In genomic region chr16:68740628-68741346, GRCh38 we compare ENCODE assay signal across 17 cellular contexts. TPM values are rescaled to one million over a fixed set of nuclear protein-coding genes. Genes with fewer than 3 reads are reported as not detected.
DNase-seq lines count a peak whose midpoint lies in the region; ATAC-seq, FAIRE-seq and TF ChIP-seq lines count a peak whose summit lies in the region.
"Had no signal": no experiment of that assay in that cellular context is flagged by ENCODE, and none has a peak within 500 bp of the region (broad histone marks: within the 10 kb centered on the region; RNA-seq: fewer than 3 reads in every experiment).

No MANE protein-coding gene starts in this region.

- H3K4me1 Mint-ChIP-seq in naive thymus-derived CD4-positive, alpha-beta T cell, result peaks cover 0 to 12% (median 10%) of the 10 kb centered on the region in 7 donors

- no peak overlapping the region for H3K4me3 Mint-ChIP-seq in naive thymus-derived CD4-positive, alpha-beta T cell
- H3K4me3 Mint-ChIP-seq: neural progenitor cell had no signal

- H3K27me3 ChIP-seq in K562 (ENCODE audit: control insufficient read depth in 2 of 2, insufficient read depth in 2 of 2, low read length in 2 of 2) (no peaks in the 10 kb centered on the region), lower lobe of right lung (ENCODE audit: low read depth) (peaks cover 29% of the 10 kb centered on the region), upper lobe of right lung (peaks cover 23% of the 10 kb centered on the region)
- H3K27me3 ChIP-seq in naive thymus-derived CD4-positive, alpha-beta T cell (ENCODE audit: control insufficient read depth in 2 of 2, insufficient read depth in 2 of 2, low read length in 2 of 2), result peaks cover 0 to 5% of the 10 kb centered on the region in 2 donors

- no peak overlapping the region for H3K4me2 ChIP-seq in K562 (ENCODE audit: insufficient read depth, low read length)
- H3K4me2 ChIP-seq: neural progenitor cell had no signal

- H3K27me3 Mint-ChIP-seq in naive thymus-derived CD4-positive, alpha-beta T cell, result peaks cover 19 to 48% (median 34%) of the 10 kb centered on the region in 5 donors

- no peaks in the 10 kb centered on the region for H3K36me3 ChIP-seq in K562 (ENCODE audit: control insufficient read depth, insufficient read depth, low read length)
- H3K36me3 ChIP-seq in lower lobe of right lung, result no peaks in the 10 kb centered on the region
- no peaks in the 10 kb centered on the region for H3K36me3 ChIP-seq in upper lobe of right lung
- H3K36me3 ChIP-seq in naive thymus-derived CD4-positive, alpha-beta T cell (ENCODE audit: control insufficient read depth in 2 of 3, insufficient read depth in 3 of 3, low read length in 3 of 3), result no peaks in the 10 kb centered on the region
- H3K36me3 ChIP-seq: neural progenitor cell had no signal

- H3K27ac ChIP-seq in K562 (ENCODE audit: extremely low read depth, low read depth, low read length) (peak overlapping the region; percentile 47; the same call in 2 of the 3 replicates), lower lobe of right lung (peak overlapping the region; percentile 0), upper lobe of right lung (peak overlapping the region; percentile 30)
- H3K27ac ChIP-seq in naive thymus-derived CD4-positive, alpha-beta T cell (ENCODE audit: low read depth, low read length), result no peak overlapping the region
- H3K27ac ChIP-seq: neural progenitor cell had no signal

- intact Hi-C loops in K562 (cut with micrococcal nuclease), result no loop called here
- intact Hi-C loops in lower lobe of right lung (cut with DNase I), result no loop called here
- intact Hi-C loops in upper lobe of right lung (cut with DNase I), result no loop called here
- intact Hi-C loops in naive thymus-derived CD4-positive, alpha-beta T cell (cut with micrococcal nuclease), result no loop called here

- no peaks in the 10 kb centered on the region for H3K79me2 ChIP-seq in K562 (ENCODE audit: control insufficient read depth, insufficient read depth, low read length)

- TF ChIP-seq CTCF in K562 (IDR thresholded peaks at IDR 0.05 in 2 of 3, conservative IDR thresholded peaks at IDR 0.05 in 1 of 3; ENCODE audit: insufficient read depth in 2 of 3, low read depth in 1 of 3, low read length in 3 of 3) (no peak), lower lobe of right lung (IDR thresholded peaks at IDR 0.05) (no peak), upper lobe of right lung (IDR thresholded peaks at IDR 0.05) (no peak)

- no peaks in the 10 kb centered on the region for H4K20me1 ChIP-seq in K562 (replicated peaks; ENCODE audit: control insufficient read depth, insufficient read depth, low read length)

- no peak overlapping the region for H3K4me3 ChIP-seq in K562
- H3K4me3 ChIP-seq in lower lobe of right lung, result no peak overlapping the region
- H3K4me3 ChIP-seq in upper lobe of right lung, result no peak overlapping the region
- H3K4me3 ChIP-seq in naive thymus-derived CD4-positive, alpha-beta T cell (ENCODE audit: low read length), result no peak overlapping the region
- H3K4me3 ChIP-seq: neural progenitor cell, skin epidermis had no signal

- 67% methylated on average over 9 of the region's 9 CpGs for WGBS in K562 (ENCODE audit: insufficient coverage, low coverage, missing lambda C conversion rate)

- POLR2A ChIA-PET in K562 (lab: Yijun Ruan, JAX), result interaction anchor here (0.6 to 1.2 kb wide), 2 partner anchors 16 to 930 kb away, joined by 3 to 7 read pairs; no protein-coding TSS in a partner anchor
- POLR2A ChIA-PET in naive thymus-derived CD4-positive, alpha-beta T cell (lab: Charles Lee), result no interaction called here

- H3K9me1 ChIP-seq in K562 (ENCODE audit: control insufficient read depth, insufficient read depth, low read length), result no peaks in the 10 kb centered on the region

- TF ChIP-seq POLR2A in K562 (conservative IDR thresholded peaks at IDR 0.05), result no peak

- H3K9ac ChIP-seq in K562 (ENCODE audit: insufficient read depth in 1 of 2, low read depth in 2 of 2, low read length in 2 of 2), result no peak overlapping the region
- H3K9ac ChIP-seq: neural progenitor cell had no signal

- CTCF ChIA-PET in K562 (lab: Yijun Ruan, JAX; ENCODE audit: low intra/inter-chr PET ratio), result no interaction called here
- CTCF ChIA-PET in naive thymus-derived CD4-positive, alpha-beta T cell (lab: Charles Lee), result no interaction called here

- in situ Hi-C loops in K562 (cut with MboI), result no loop called here

- H3K27ac Mint-ChIP-seq in naive thymus-derived CD4-positive, alpha-beta T cell, result no peak overlapping the region
- H3K27ac Mint-ChIP-seq: activated T-helper 2 cell treated with anti-CD3 and anti-CD28 coated beads, Interferon-gamma antibody, Interleukin-2, Interleukin-4, amounts not matched to agents 10 μg/mL and 5 μg/mL and 100 μg/mL, durations not matched to agents 14 hours and 24 hours and 36 hours; neural progenitor cell had no signal

- ATAC-seq in K562 (no peak), lower lobe of right lung (no peak), upper lobe of right lung (no peak), GM21737 (IDR thresholded peaks at IDR 0.05; ENCODE audit: unreplicated experiment) (no peak)
- ATAC-seq in naive thymus-derived CD4-positive, alpha-beta T cell, result no peak

- TF ChIP-seq RAD21 in K562 (CRISPR knock-in tag; conservative IDR thresholded peaks at IDR 0.05 in 1 of 2, IDR thresholded peaks at IDR 0.05 in 1 of 2), result no peak

- peaks cover 0 to 2% (median 0%) of the 10 kb centered on the region in 11 donors for H3K9me3 Mint-ChIP-seq in naive thymus-derived CD4-positive, alpha-beta T cell
- H3K9me3 Mint-ChIP-seq: activated T-helper 2 cell treated with anti-CD3 and anti-CD28 coated beads, Interferon-gamma antibody, Interleukin-2, Interleukin-4, amounts not matched to agents 10 μg/mL and 5 μg/mL and 100 μg/mL, durations not matched to agents 14 hours and 24 hours and 36 hours had no signal

- FAIRE-seq in K562 (lab: Jason Lieb, UNC), result no peak

- H3K4me1 ChIP-seq in K562 (replicated peaks in 1 of 2; ENCODE audit: control insufficient read depth in 2 of 2, insufficient read depth in 2 of 2, low read length in 2 of 2) (peaks cover 25 to 32% of the 10 kb centered on the region in 2 experiments), lower lobe of right lung (peaks cover 38% of the 10 kb centered on the region), upper lobe of right lung (peaks cover 7% of the 10 kb centered on the region)
- H3K4me1 ChIP-seq in naive thymus-derived CD4-positive, alpha-beta T cell (ENCODE audit: control insufficient read depth in 2 of 2, insufficient read depth in 2 of 2, low read length in 2 of 2), result no peaks in the 10 kb centered on the region

- H3K9me3 ChIP-seq in K562 (replicated peaks; ENCODE audit: control insufficient read depth, insufficient read depth, low read depth, low read length) (no peaks in the 10 kb centered on the region), lower lobe of right lung (no peaks in the 10 kb centered on the region), upper lobe of right lung (no peaks in the 10 kb centered on the region)
- H3K9me3 ChIP-seq in naive thymus-derived CD4-positive, alpha-beta T cell (ENCODE audit: control insufficient read depth in 2 of 3, low read length in 3 of 3), result no peaks in the 10 kb centered on the region

- H3K36me3 Mint-ChIP-seq in naive thymus-derived CD4-positive, alpha-beta T cell, result peaks cover 0 to 4% (median 0%) of the 10 kb centered on the region in 5 donors
- H3K36me3 Mint-ChIP-seq: neural progenitor cell had no signal

- TF ChIP-seq EP300 in K562 (IDR thresholded peaks at IDR 0.05; ENCODE audit: low read length), result no peak

- peak overlapping the region; percentile 83 for H2AFZ ChIP-seq in K562 (ENCODE audit: low read depth, low read length)
- H2AFZ ChIP-seq: neural progenitor cell had no signal

- DNase-seq in NOMO-1 (lab: John Stamatoyannopoulos, UW; ENCODE audit: unreplicated experiment in 2 of 2) (peak; percentile 13 to 56), NOMO-1 treated with dmso at 0.1 percent for 144 hours (lab: John Stamatoyannopoulos, UW; ENCODE audit: unreplicated experiment) (no peak), K562 (ENCODE audit: extremely low read depth in 1 of 4, low spot score in 3 of 4) (no peak), lower lobe of right lung (no peak), upper lobe of right lung (no peak), T-helper 9 cell (no peak)
- no peak for DNase-seq in naive thymus-derived CD4-positive, alpha-beta T cell
- DNase-seq: 8988T; activated CD4-positive, alpha-beta T cell treated with anti-CD3 and anti-CD28 coated beads, Interleukin-2, amount 50 U/mL, for 48 hours; NCI-H1048; T-helper 2 cell had no signal

- no TSS peak for BruUV-seq in K562 (replicated peaks; lab: Mats Ljungman, UMichigan)

TF ChIP-seq in K562, 482 proteins besides CTCF, POLR2A, EP300 and RAD21 (continues in another document):
- TF ChIP-seq MTA1 (IDR thresholded peaks at IDR 0.05; ENCODE audit: borderline replicate concordance), result no peak
- no peak for TF ChIP-seq MCM3 (IDR thresholded peaks at IDR 0.05)
- no peak for TF ChIP-seq KAT2B (IDR thresholded peaks at IDR 0.05; ENCODE audit: low read depth, low read length)
- TF ChIP-seq CXXC5 (CRISPR knock-in tag; IDR thresholded peaks at IDR 0.05), result no peak

RNA-seq across cellular contexts. Expression of gene CDH1, which starts 3.7 kb away (rescaled TPM):
- not detected in 2 replicates for total RNA-seq in K562 (2011; cell fraction: chromatin; rRNA removed; ENCODE audit: low replicate concordance)
- total RNA-seq in K562 (2011; cell fraction: nucleolus; rRNA removed), result not detected in 2 replicates
- total RNA-seq in K562 (2011; cell fraction: nucleoplasm; rRNA removed), result not detected in 2 replicates
- total RNA-seq in K562 (2014; rRNA removed) (not detected in 2 replicates), K562 (2014; rRNA removed; fragmentation: Illumina TruSeq; extraction: Trizol) (not detected in 2 replicates), K562 (2015; rRNA removed; fragmentation: Illumina TruSeq; extraction: Trizol) (0.60 TPM in 1 of 2 replicates, not detected in the other), K562 (2021) (0.69 and 0.76 TPM in 2 replicates), lower lobe of right lung (127 TPM), upper lobe of right lung (128 TPM)
- polyA plus RNA-seq in K562 (2011; rRNA removed) (not detected in 2 replicates), K562 (2014; fragmentation: Illumina TruSeq; extraction: Trizol) (not detected in 2 replicates), K562 (2014; fragmentation: Nextera tagmentation; extraction: Ambion mirVana) (under 1 TPM in 1 of 2 experiments, not detected in 1; 0.01 TPM), K562 (2014; rRNA removed) (not detected in 2 replicates)
- polyA plus RNA-seq in K562 (2011; cell fraction: cytosol; rRNA removed), result 0.07 TPM in 1 of 2 replicates, not detected in the other
- polyA plus RNA-seq in K562 (2011; cell fraction: nucleus; rRNA removed), result 0.04 TPM in 1 of 2 replicates, not detected in the other
- polyA plus RNA-seq in K562 (2012), result 0.10 and 0.11 TPM in 2 replicates
- not detected in 2 replicates for polyA minus RNA-seq in K562 (2011; rRNA and poly(A)+ RNA removed)
- polyA minus RNA-seq in K562 (2011; cell fraction: cytosol; rRNA and poly(A)+ RNA removed), result not detected in 2 replicates
- polyA minus RNA-seq in K562 (2011; cell fraction: nucleus; rRNA and poly(A)+ RNA removed), result not detected in 2 replicates
- total RNA-seq in naive thymus-derived CD4-positive, alpha-beta T cell, result 1 to 10 TPM in 2 of 5 experiments, under 1 TPM in 1, not detected in 2; 0.34 to 1.3 (median 1.2) TPM
- not detected for polyA plus RNA-seq in naive thymus-derived CD4-positive, alpha-beta T cell
- total RNA-seq: glomerular endothelial cell, HT1080 had no signal

Comparison
In these comparisons a context has a peak if more than half of its experiments do, and no peak if none do; other contexts are left out.
1. DNase-seq: peak in NOMO-1 (2 of 2); none in NOMO-1 treated with dmso at 0.1 percent for 144 hours (single experiment), K562 (0 of 4), lower lobe of right lung (single experiment), upper lobe of right lung (single experiment), naive thymus-derived CD4-positive, alpha-beta T cell (0 of 9) and T-helper 9 cell (single experiment).
2. RNA of gene CDH1, which starts 3.7 kb away (total RNA-seq): 128 TPM in upper lobe of right lung (single experiment) and 127 TPM in lower lobe of right lung (single experiment); 0.34 to 1.3 TPM in naive thymus-derived CD4-positive, alpha-beta T cell and 0.60 to 0.76 TPM in K562; every median in the first group is over 10 times any median in the second.